9 cellular contexts compared by ENCODE assay signal in genomic region chr5:179765400-179765799, GRCh38. TPM values are rescaled to one million over a fixed set of nuclear protein-coding genes. Genes with fewer than 3 reads are reported as not detected.
DNase-seq lines count a peak whose midpoint lies in the region; ATAC-seq, FAIRE-seq and TF ChIP-seq lines count a peak whose summit lies in the region.
"Had no signal": no experiment of that assay in that cellular context is flagged by ENCODE, and none has a peak within 500 bp of the region (broad histone marks: within the 10 kb centered on the region; RNA-seq: fewer than 3 reads in every experiment).

No MANE protein-coding gene starts in this region.

- peak overlapping the region; percentile 81 for H3K27ac ChIP-seq in astrocyte (ENCODE audit: low read depth, low read length)
- no peak overlapping the region for H3K27ac ChIP-seq in hepatocyte
- peak overlapping the region; percentile 53 to 72 for H3K27ac ChIP-seq in uterus

- H4K20me1 ChIP-seq in astrocyte (ENCODE audit: insufficient read depth, low read length) = peaks cover 41% of the 10 kb centered on the region
- H4K20me1 ChIP-seq in hepatocyte (ENCODE audit: insufficient read depth, poor library complexity, severe bottlenecking) = peaks cover 67% of the 10 kb centered on the region

- H3K4me3 ChIP-seq in astrocyte (ENCODE audit: insufficient read depth, low read depth, low read length) = peak overlapping the region; percentile 9
- H3K4me3 ChIP-seq in hepatocyte = no peak overlapping the region
- H3K4me3 ChIP-seq in uterus = no peak overlapping the region
- no peak overlapping the region for H3K4me3 ChIP-seq in Caco-2 (ENCODE audit: low read depth, low read length)

- H3K4me1 Mint-ChIP-seq in astrocyte (ENCODE audit: low read depth, unreplicated experiment) (peaks cover 68% of the 10 kb centered on the region), Caco-2 (ENCODE audit: low read depth, unreplicated experiment) (peaks cover 20% of the 10 kb centered on the region)

- POLR2A ChIA-PET in Caco-2 (lab: Charles Lee) = no interaction called here

- intact Hi-C loops in Right ventricle myocardium inferior (cut with DNase I) = no loop called here
- intact Hi-C loops in cardiac septum (cut with DNase I) = no loop called here
- intact Hi-C loops in uterus (cut with DNase I; ENCODE audit: low total_unique reads) = no loop called here
- intact Hi-C loops in Caco-2 (cut with micrococcal nuclease; ENCODE audit: unreplicated experiment) = no loop called here

- no peaks in the 10 kb centered on the region for H3K9me2 ChIP-seq in hepatocyte (replicated peaks; ENCODE audit: insufficient read depth)

- CTCF ChIA-PET in Caco-2 (lab: Charles Lee) = no interaction called here

- no peaks in the 10 kb centered on the region for H3K9me3 Mint-ChIP-seq in astrocyte (ENCODE audit: unreplicated experiment)
- no peaks in the 10 kb centered on the region for H3K9me3 Mint-ChIP-seq in Caco-2 (ENCODE audit: unreplicated experiment)

- H3K27me3 ChIP-seq in astrocyte (ENCODE audit: insufficient read depth, low read length) = no peaks in the 10 kb centered on the region
- H3K27me3 ChIP-seq in hepatocyte = no peaks in the 10 kb centered on the region
- no peaks in the 10 kb centered on the region for H3K27me3 ChIP-seq in uterus
- no peaks in the 10 kb centered on the region for H3K27me3 ChIP-seq in Caco-2 (replicated peaks; ENCODE audit: control insufficient read depth, insufficient read depth, low read length)

- DNase-seq in Right ventricle myocardium inferior (ENCODE audit: missing footprints) (peak; percentile 81), cardiac septum (ENCODE audit: low spot score) (no peak), astrocyte (ENCODE audit: low read depth) (peak; percentile 92), hepatocyte (ENCODE audit: low spot score) (peak; percentile 23), uterus (no peak), Caco-2 (no peak), RPMI8226 (no peak)
- DNase-seq: Calu3 had no signal

- H3K4me2 ChIP-seq in astrocyte (ENCODE audit: low read length) (peak overlapping the region; percentile 80), hepatocyte (no peak overlapping the region)

- no peak for TF ChIP-seq CTCF in astrocyte (IDR thresholded peaks at IDR 0.05; ENCODE audit: insufficient read depth, low read depth, low read length)
- TF ChIP-seq CTCF in hepatocyte (IDR thresholded peaks at IDR 0.05; ENCODE audit: poor library complexity) = no peak
- no peak for TF ChIP-seq CTCF in uterus (IDR thresholded peaks at IDR 0.05)
- no peak for TF ChIP-seq CTCF in Caco-2 (IDR thresholded peaks at IDR 0.05; ENCODE audit: insufficient read depth in 1 of 2, low read depth in 1 of 2, low read length in 1 of 2, severe bottlenecking in 1 of 2, unreplicated experiment in 1 of 2)

- no peaks in the 10 kb centered on the region for H3K27me3 Mint-ChIP-seq in astrocyte (ENCODE audit: low read depth, unreplicated experiment)
- no peaks in the 10 kb centered on the region for H3K27me3 Mint-ChIP-seq in Caco-2 (ENCODE audit: insufficient read depth, unreplicated experiment)

- no TSS peak for BruUV-seq in Caco-2 (replicated peaks; lab: Mats Ljungman, UMichigan)

- ATAC-seq in Right ventricle myocardium inferior (peak; percentile 75), GM18867 (IDR thresholded peaks at IDR 0.05; ENCODE audit: unreplicated experiment) (no peak)

- H3K4me3 Mint-ChIP-seq in astrocyte (ENCODE audit: unreplicated experiment) = peak overlapping the region; percentile 76
- H3K4me3 Mint-ChIP-seq in Caco-2 (ENCODE audit: unreplicated experiment) = no peak overlapping the region

- H2AFZ ChIP-seq in astrocyte (ENCODE audit: low read depth, low read length) = no peak overlapping the region
- H2AFZ ChIP-seq in hepatocyte = no peak overlapping the region

- WGBS in hepatocyte (ENCODE audit: low lambda C conversion rate, missing lambda C conversion rate) = 73% methylated on average over 13 of the region's 13 CpGs

- H3K36me3 ChIP-seq in astrocyte (ENCODE audit: insufficient read depth, low read length) (peaks cover 9% of the 10 kb centered on the region), hepatocyte (replicated peaks; ENCODE audit: insufficient read depth, low read depth) (no peaks in the 10 kb centered on the region), uterus (no peaks in the 10 kb centered on the region), Caco-2 (ENCODE audit: control insufficient read depth, insufficient read depth, low read length) (no peaks in the 10 kb centered on the region; the same call in 1 of the 2 replicates)

- H3K9ac ChIP-seq in astrocyte (ENCODE audit: low read length) = peak overlapping the region; percentile 63

- peaks cover 13% of the 10 kb centered on the region for H3K36me3 Mint-ChIP-seq in astrocyte (ENCODE audit: low read depth, unreplicated experiment)
- H3K36me3 Mint-ChIP-seq in Caco-2 (ENCODE audit: insufficient read depth, unreplicated experiment) = peaks cover 53% of the 10 kb centered on the region

- H3K79me2 ChIP-seq in astrocyte (ENCODE audit: insufficient read depth, low read length) (peaks cover 67% of the 10 kb centered on the region), hepatocyte (peaks cover 84% of the 10 kb centered on the region)

- H3K4me1 ChIP-seq in astrocyte (ENCODE audit: insufficient read depth, low read length) = peaks cover 60% of the 10 kb centered on the region
- peaks cover 21% of the 10 kb centered on the region for H3K4me1 ChIP-seq in hepatocyte (ENCODE audit: insufficient read depth)
- peaks cover 0 to 11% of the 10 kb centered on the region in 2 donors for H3K4me1 ChIP-seq in uterus
- peaks cover 12% of the 10 kb centered on the region for H3K4me1 ChIP-seq in Caco-2

- H3K9me3 ChIP-seq in astrocyte (ENCODE audit: insufficient read depth, low read depth, low read length) (no peaks in the 10 kb centered on the region), hepatocyte (ENCODE audit: low read depth) (no peaks in the 10 kb centered on the region), uterus (no peaks in the 10 kb centered on the region), Caco-2 (no peaks in the 10 kb centered on the region)

- peak; percentile 34 for FAIRE-seq in astrocyte (lab: Jason Lieb, UNC)

- peak overlapping the region; percentile 89 for H3K27ac Mint-ChIP-seq in astrocyte (ENCODE audit: unreplicated experiment)
- no peak overlapping the region for H3K27ac Mint-ChIP-seq in Caco-2 (ENCODE audit: unreplicated experiment)

- TF ChIP-seq POLR2A in uterus (IDR thresholded peaks at IDR 0.05) = no peak

RNA-seq across cellular contexts. Expression of gene LTC4S, which starts 28.4 kb away (rescaled TPM):
- total RNA-seq in Right ventricle myocardium inferior (10.3 TPM), cardiac septum (12.8 TPM), astrocyte (1.2 and 1.3 TPM in 2 replicates), hepatocyte (0.72 TPM in 1 of 2 replicates, not detected in the other), uterus (10 to 100 TPM in 2 of 4 donors, 1 to 10 TPM in 1, not detected in 1; 4.1 to 22.9 (median 13.6) TPM), Caco-2 (2022) (2.3 and 2.4 TPM in 2 replicates)
- 3.7 and 6.5 TPM in 2 replicates for polyA plus RNA-seq in hepatocyte

RNA-seq across cellular contexts. Expression of gene MAML1, which starts 32.8 kb away (rescaled TPM):
- total RNA-seq in Right ventricle myocardium inferior (11.1 TPM), cardiac septum (13.2 TPM), astrocyte (24.7 and 26.0 TPM in 2 replicates), hepatocyte (14.2 and 15.9 TPM in 2 replicates), uterus (10 to 100 TPM; 19.7 to 44.1 (median 21.4) TPM), Caco-2 (2022) (39.3 and 41.3 TPM in 2 replicates)
- polyA plus RNA-seq in hepatocyte = 7.5 and 8.8 TPM in 2 replicates

RNA-seq across cellular contexts. Expression of gene MGAT4B, which starts 41.3 kb away (rescaled TPM):
- total RNA-seq in Right ventricle myocardium inferior (98.9 TPM), cardiac septum (160 TPM), astrocyte (179 and 193 TPM in 2 replicates), hepatocyte (132 and 159 TPM in 2 replicates), uterus (10 to 100 TPM; 31.8 to 87.4 (median 66.4) TPM), Caco-2 (2022) (215 and 217 TPM in 2 replicates)
- 233 and 243 TPM in 2 replicates for polyA plus RNA-seq in hepatocyte

RNA-seq across cellular contexts. Expression of gene SQSTM1, which starts 55.3 kb away (rescaled TPM):
- total RNA-seq in Right ventricle myocardium inferior = 407 TPM
- total RNA-seq in cardiac septum = 372 TPM
- total RNA-seq in astrocyte = 215 and 262 TPM in 2 replicates
- 372 and 402 TPM in 2 replicates for total RNA-seq in hepatocyte
- polyA plus RNA-seq in hepatocyte = 641 and 727 TPM in 2 replicates
- 100 to 1,000 TPM in 3 of 4 donors, 10 to 100 TPM in 1; 94.7 to 874 (median 439) TPM for total RNA-seq in uterus
- 250 and 259 TPM in 2 replicates for total RNA-seq in Caco-2 (2022)

Comparison
In these comparisons a context has a peak if more than half of its experiments do, and no peak if none do; other contexts are left out.
1. DNase-seq: peak in Right ventricle myocardium inferior (single experiment), astrocyte (single experiment) and hepatocyte (single experiment); none in cardiac septum (single experiment), uterus (0 of 2), Caco-2 (0 of 2) and RPMI8226 (single experiment).